27 cellular contexts compared by ENCODE assay signal in the genomic region with DNA sequence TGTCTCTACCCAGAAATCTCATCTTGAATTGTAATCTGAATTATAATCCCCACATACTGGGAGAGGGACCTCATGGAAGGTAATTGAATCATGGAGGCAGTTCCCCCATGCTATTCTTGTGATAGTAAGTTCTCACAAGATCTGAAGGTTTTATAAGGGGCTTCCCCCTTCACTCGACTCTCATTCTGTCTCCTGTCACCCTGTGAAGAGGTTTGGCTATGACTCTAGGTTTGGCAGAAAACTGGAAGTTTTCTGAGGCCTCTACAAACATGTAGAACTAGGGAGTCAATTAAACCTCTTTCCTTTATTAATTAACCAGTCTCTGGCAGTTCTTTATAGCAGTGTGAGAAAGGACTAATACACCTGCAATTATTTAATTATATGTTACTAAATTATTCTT.
"Had no signal": no experiment of that assay in that cellular context is flagged by ENCODE, and none has a peak within 500 bp of the region (broad histone marks: within the 10 kb centered on the region; RNA-seq: fewer than 3 reads in every experiment).

No MANE protein-coding gene starts in this region.

- H3K9me3 ChIP-seq: esophagus muscularis mucosa, gastroesophageal sphincter, left ventricle myocardium inferior, lower lobe of right lung, prostate gland, right atrium auricular region, testis, tibial artery had no signal

- H3K27ac ChIP-seq: esophagus muscularis mucosa, foreskin keratinocyte, gastroesophageal sphincter, left ventricle myocardium inferior, prostate gland, right atrium auricular region, testis, tibial artery had no signal

- H3K36me3 ChIP-seq: esophagus muscularis mucosa, gastroesophageal sphincter, left ventricle myocardium inferior, lower lobe of right lung, prostate gland, right atrium auricular region, tibial artery had no signal

- H3K4me1 Mint-ChIP-seq: immature natural killer cell, nephron progenitor cell had no signal

- H3K27me3 Mint-ChIP-seq: naive thymus-derived CD8-positive, alpha-beta T cell; type B pancreatic cell had no signal

- H3K4me3 Mint-ChIP-seq: immature natural killer cell; naive thymus-derived CD8-positive, alpha-beta T cell; nephron progenitor cell; stimulated activated effector memory CD8-positive, alpha-beta T cell treated with anti-CD3 and anti-CD28 coated beads, Interleukin-12 subunit alpha, Interleukin-12 subunit beta, amount 100 ng/mL, for 72 hours; type B pancreatic cell had no signal

- H3K4me1 ChIP-seq: prostate gland, testis had no signal

- H3K9me3 Mint-ChIP-seq: stimulated activated effector memory CD8-positive, alpha-beta T cell treated with anti-CD3 and anti-CD28 coated beads, Interleukin-12 subunit alpha, Interleukin-12 subunit beta, amount 100 ng/mL, for 72 hours had no signal

- H3K27ac Mint-ChIP-seq: immature natural killer cell; nephron progenitor cell; stimulated activated effector memory CD8-positive, alpha-beta T cell treated with anti-CD3 and anti-CD28 coated beads, Interleukin-12 subunit alpha, Interleukin-12 subunit beta, amount 100 ng/mL, for 72 hours; type B pancreatic cell had no signal

- H3K27me3 ChIP-seq: esophagus muscularis mucosa, foreskin keratinocyte, gastroesophageal sphincter, right atrium auricular region, testis, tibial artery had no signal

- DNase-seq: dermis blood vessel endothelial cell; effector memory CD4-positive, alpha-beta T cell; foreskin keratinocyte; hypothalamus; immature natural killer cell; islet precursor cell; kidney glomerular epithelial cell; left colon; left ventricle myocardium inferior; lower lobe of right lung; naive thymus-derived CD8-positive, alpha-beta T cell; nephron progenitor cell; nucleus accumbens; stimulated activated CD4-positive, alpha-beta T cell treated with anti-CD3 and anti-CD28 coated beads, Interleukin-12 subunit alpha, Interleukin-12 subunit beta, amount 100 ng/mL, for 4 hours; stimulated activated CD4-positive, alpha-beta T cell treated with anti-CD3 and anti-CD28 coated beads, Interleukin-1b, Interleukin-23, amount 100 ng/mL, for 48 hours; stimulated activated CD4-positive, alpha-beta T cell treated with anti-CD3 and anti-CD28 coated beads, Interleukin-4, amount 100 ng/mL, for 1 hour; substantia nigra; testis; tibial artery had no signal

- ATAC-seq: foreskin keratinocyte; gastroesophageal sphincter; lower lobe of right lung; naive thymus-derived CD8-positive, alpha-beta T cell; stimulated activated effector memory CD8-positive, alpha-beta T cell treated with anti-CD3 and anti-CD28 coated beads, Interleukin-12 subunit alpha, Interleukin-12 subunit beta, amount 100 ng/mL, for 72 hours had no signal

- H3K4me3 ChIP-seq: coronary artery, esophagus muscularis mucosa, gastroesophageal sphincter, left ventricle myocardium inferior, lower lobe of right lung, prostate gland, right atrium auricular region, smooth muscle cell, testis, tibial artery had no signal

- H3K36me3 Mint-ChIP-seq: stimulated activated effector memory CD8-positive, alpha-beta T cell treated with anti-CD3 and anti-CD28 coated beads, Interleukin-12 subunit alpha, Interleukin-12 subunit beta, amount 100 ng/mL, for 72 hours; type B pancreatic cell had no signal
